ENCODE assay signal across 9 cellular contexts in genomic region chr11:121473064-121473777, GRCh38. TPM values are rescaled to one million over a fixed set of nuclear protein-coding genes. Genes with fewer than 3 reads are reported as not detected.
A peak's percentile ranks its signal among the peaks of the same experiment; 100 is the strongest.
DNase-seq lines count a peak whose midpoint lies in the region; ATAC-seq and TF ChIP-seq lines count a peak whose summit lies in the region.
"Had no signal": no experiment of that assay in that cellular context is flagged by ENCODE, and none has a peak within 500 bp of the region (broad histone marks: within the 10 kb centered on the region; RNA-seq: fewer than 3 reads in every experiment).

No MANE protein-coding gene starts in this region.

- no peak overlapping the region for H3K4me3 ChIP-seq in tibial artery
- no peak overlapping the region for H3K4me3 ChIP-seq in WERI-Rb-1 (ENCODE audit: low read depth, low read length)
- no peak overlapping the region for H3K4me3 ChIP-seq in effector memory CD4-positive, alpha-beta T cell (ENCODE audit: insufficient read depth, low read depth, low read length, poor library complexity, severe bottlenecking)

- TF ChIP-seq CTCF in tibial artery (IDR thresholded peaks at IDR 0.05) = no peak
- TF ChIP-seq CTCF in WERI-Rb-1 (IDR thresholded peaks at IDR 0.05; ENCODE audit: low read depth, low read length) = no peak

- ATAC-seq in activated naive CD4-positive, alpha-beta T cell treated with anti-CD3 and anti-CD28 coated beads, Interleukin-2, amount 50 U/mL, for 72 hours = peak in 1 of 2 donors; percentile 51

- H3K9me3 ChIP-seq in tibial artery = no peaks in the 10 kb centered on the region
- no peaks in the 10 kb centered on the region for H3K9me3 ChIP-seq in WERI-Rb-1 (ENCODE audit: severe bottlenecking)
- no peaks in the 10 kb centered on the region for H3K9me3 ChIP-seq in effector memory CD4-positive, alpha-beta T cell (ENCODE audit: control insufficient read depth, low read length)

- H3K4me3 Mint-ChIP-seq in activated naive CD4-positive, alpha-beta T cell treated with anti-CD3 and anti-CD28 coated beads, Interleukin-2, amount 10 ng/mL, durations not matched to agents 7 days and 5 days = no peak overlapping the region

- H3K4me1 Mint-ChIP-seq in activated naive CD4-positive, alpha-beta T cell treated with anti-CD3 and anti-CD28 coated beads, Interleukin-2, amount 10 ng/mL, durations not matched to agents 7 days and 5 days = peaks cover 82% of the 10 kb centered on the region

- H3K9me3 Mint-ChIP-seq in activated naive CD4-positive, alpha-beta T cell treated with anti-CD3 and anti-CD28 coated beads, Interleukin-2, amount 50 U/mL, for 72 hours = peaks cover 0 to 4% of the 10 kb centered on the region in 2 donors
- no peaks in the 10 kb centered on the region for H3K9me3 Mint-ChIP-seq in activated naive CD4-positive, alpha-beta T cell treated with anti-CD3 and anti-CD28 coated beads, Interleukin-2, amount 10 ng/mL, durations not matched to agents 7 days and 5 days

- H3K36me3 Mint-ChIP-seq in activated naive CD4-positive, alpha-beta T cell treated with anti-CD3 and anti-CD28 coated beads, Interleukin-2, amount 50 U/mL, for 72 hours = peaks cover 21 to 49% of the 10 kb centered on the region in 2 donors
- H3K36me3 Mint-ChIP-seq in activated naive CD4-positive, alpha-beta T cell treated with anti-CD3 and anti-CD28 coated beads, Interleukin-2, amount 10 ng/mL, durations not matched to agents 7 days and 5 days = peaks cover 82% of the 10 kb centered on the region

- H3K36me3 ChIP-seq in tibial artery (no peaks in the 10 kb centered on the region), WERI-Rb-1 (no peaks in the 10 kb centered on the region)
- H3K36me3 ChIP-seq in effector memory CD4-positive, alpha-beta T cell (ENCODE audit: control insufficient read depth, insufficient read depth, low read length) = peaks cover 57% of the 10 kb centered on the region

- peak overlapping the region; percentile 56 to 92 for H3K27ac Mint-ChIP-seq in activated naive CD4-positive, alpha-beta T cell treated with anti-CD3 and anti-CD28 coated beads, Interleukin-2, amount 50 U/mL, for 72 hours
- no peak overlapping the region for H3K27ac Mint-ChIP-seq in activated naive CD4-positive, alpha-beta T cell treated with anti-CD3 and anti-CD28 coated beads, Interleukin-2, amount 10 ng/mL, durations not matched to agents 7 days and 5 days

- intact Hi-C loops in tibial artery (cut with DNase I; ENCODE audit: low total_unique reads) = no loop called here

- H3K27me3 Mint-ChIP-seq in activated naive CD4-positive, alpha-beta T cell treated with anti-CD3 and anti-CD28 coated beads, Interleukin-2, amount 10 ng/mL, durations not matched to agents 7 days and 5 days = no peaks in the 10 kb centered on the region

- H3K27ac ChIP-seq in tibial artery (peak overlapping the region; percentile 29 to 52), WERI-Rb-1 (no peak overlapping the region)
- no peak overlapping the region for H3K27ac ChIP-seq in effector memory CD4-positive, alpha-beta T cell (ENCODE audit: insufficient read depth, low read length, poor library complexity, severe bottlenecking)

- no peak for DNase-seq in activated naive CD4-positive, alpha-beta T cell treated with anti-CD3 and anti-CD28 coated beads, Interleukin-2, amount 50 U/mL, for 72 hours (ENCODE audit: low spot score in 2 of 2)
- DNase-seq in activated naive CD4-positive, alpha-beta T cell treated with anti-CD3 and anti-CD28 coated beads, Interleukin-2, amount 10 ng/mL, durations not matched to agents 7 days and 5 days = no peak
- DNase-seq in anterior cingulate cortex (lab: John Stamatoyannopoulos, UW) (peak in 33 of 58 donors; percentile 17 to 78 (median 49)), inferior parietal cortex (ENCODE audit: extremely low spot score) (peak; percentile 69), tibial artery (no peak), WERI-Rb-1 (no peak)
- no peak for DNase-seq in stimulated activated CD4-positive, alpha-beta T cell treated with anti-CD3 and anti-CD28 coated beads, Interleukin-2, amount 100 ng/mL, for 24 hours
- no peak for DNase-seq in effector memory CD4-positive, alpha-beta T cell
- DNase-seq: SIG-M5 had no signal

- CTCF ChIA-PET in activated naive CD4-positive, alpha-beta T cell treated with anti-CD3 and anti-CD28 coated beads, Interleukin-2, amount 10 ng/mL, durations not matched to agents 7 days and 5 days (lab: Charles Lee) = interaction anchor here (1.5 kb wide), 1 partner anchor 26 kb away, joined by 3 read pairs; no protein-coding TSS in a partner anchor

- H3K27me3 ChIP-seq in tibial artery = no peaks in the 10 kb centered on the region
- H3K27me3 ChIP-seq in WERI-Rb-1 (ENCODE audit: insufficient read depth, low read depth, severe bottlenecking) = no peaks in the 10 kb centered on the region
- H3K27me3 ChIP-seq in effector memory CD4-positive, alpha-beta T cell (replicated peaks; ENCODE audit: control insufficient read depth, insufficient read depth, low read length, poor library complexity, severe bottlenecking) = no peaks in the 10 kb centered on the region

- H3K4me1 ChIP-seq in tibial artery = peaks cover 0 to 49% (median 28%) of the 10 kb centered on the region in 4 donors
- H3K4me1 ChIP-seq in effector memory CD4-positive, alpha-beta T cell (ENCODE audit: control insufficient read depth, insufficient read depth, low read length, poor library complexity, severe bottlenecking) = peaks cover 17% of the 10 kb centered on the region

RNA-seq across cellular contexts. Expression of gene SORL1, which starts 21.1 kb away (rescaled TPM):
- total RNA-seq in activated naive CD4-positive, alpha-beta T cell treated with anti-CD3 and anti-CD28 coated beads, Interleukin-2, amount 50 U/mL, for 72 hours = 100 to 1,000 TPM in 1 of 2 donors, 10 to 100 TPM in 1; 90.4 to 139 TPM

Comparison
In these comparisons a context has a peak if more than half of its experiments do, and no peak if none do; other contexts are left out.
1. DNase-seq: peak in anterior cingulate cortex (33 of 58) and inferior parietal cortex (single experiment); none in activated naive CD4-positive, alpha-beta T cell treated with anti-CD3 and anti-CD28 coated beads, Interleukin-2, amount 50 U/mL, for 72 hours (0 of 2), activated naive CD4-positive, alpha-beta T cell treated with anti-CD3 and anti-CD28 coated beads, Interleukin-2, amount 10 ng/mL, durations not matched to agents 7 days and 5 days (single experiment), tibial artery (0 of 2), stimulated activated CD4-positive, alpha-beta T cell treated with anti-CD3 and anti-CD28 coated beads, Interleukin-2, amount 100 ng/mL, for 24 hours (0 of 2), WERI-Rb-1 (single experiment) and effector memory CD4-positive, alpha-beta T cell (0 of 3).
2. H3K27ac ChIP-seq: peak in tibial artery (2 of 2); none in WERI-Rb-1 (single experiment) and effector memory CD4-positive, alpha-beta T cell (single experiment).